Comparison of ENCODE assay signal across 21 cellular contexts in the genomic region with DNA sequence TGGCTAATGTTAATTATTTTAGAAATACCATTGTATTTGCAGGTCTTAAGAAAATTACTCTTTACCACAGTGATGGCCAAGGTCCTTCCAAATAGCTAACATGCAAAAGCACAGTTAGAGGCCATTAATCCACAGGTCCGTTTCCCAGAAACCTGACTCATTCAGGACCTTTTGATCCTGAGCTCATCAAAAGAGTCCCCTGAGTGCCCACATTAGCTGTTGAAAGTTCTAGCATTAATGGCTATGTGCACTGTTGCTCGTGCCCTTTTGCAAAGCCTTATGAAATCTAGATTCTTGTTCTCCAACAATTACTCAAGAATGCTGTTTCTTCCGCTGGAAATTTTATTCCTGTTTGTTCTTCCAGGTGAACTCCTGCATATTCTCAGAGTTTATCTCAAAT.
"Had no signal": no experiment of that assay in that cellular context is flagged by ENCODE, and none has a peak within 500 bp of the region (broad histone marks: within the 10 kb centered on the region; RNA-seq: fewer than 3 reads in every experiment).

No MANE protein-coding gene starts in this region.

- H3K27me3 ChIP-seq: SJCRH30 had no signal

- FAIRE-seq: HTR-8/SVneo had no signal

- H3K4me3 ChIP-seq: SJCRH30 had no signal

- DNase-seq: KBM-7, NCI-H1048, NCI-H1105, NCI-H1417, NCI-H1436 treated with DMSO at 0.1 percent for 48 hours, NCI-H1694 treated with DMSO at 0.1 percent for 48 hours, NCI-H1930, NCI-H2081, NCI-H2107, NCI-H2227 treated with DMSO at 0.1 percent for 48 hours, NCI-H524, NCI-H526 treated with DMSO at 0.1 percent for 48 hours, NCI-H774, PC-3, SHP77 treated with DMSO at 0.1 percent for 48 hours, SJCRH30 had no signal

- H3K36me3 ChIP-seq: SJCRH30 had no signal

- H3K27ac ChIP-seq: HL-60, SJCRH30 had no signal

- ATAC-seq: Panc1, PC-3, Right ventricle myocardium inferior, SK-N-SH treated with all-trans-retinoic acid at 6 μM for 48 hours had no signal
